In the genomic region with DNA sequence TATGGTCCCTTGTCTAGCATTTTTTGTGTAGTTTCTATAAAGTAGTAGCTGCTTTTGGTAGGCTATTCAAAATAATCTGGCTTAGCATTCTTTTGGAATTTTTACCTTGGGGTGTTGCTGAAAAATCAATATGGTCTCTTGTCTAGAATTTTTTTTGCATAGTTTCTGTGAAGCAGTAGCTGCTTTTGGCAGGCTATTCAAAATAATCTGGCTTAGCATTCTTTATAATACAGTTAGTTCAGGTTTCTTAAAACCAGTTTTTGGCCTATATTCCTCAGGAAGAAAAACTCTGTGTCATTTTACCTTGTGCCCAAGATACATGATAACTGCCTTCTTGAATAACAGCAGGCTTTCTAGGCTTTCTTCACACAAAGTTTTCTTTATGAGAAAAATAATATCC, we compare ENCODE assay signal across 34 cellular contexts.
DNase-seq lines count a peak whose midpoint lies in the region; ATAC-seq, FAIRE-seq and TF ChIP-seq lines count a peak whose summit lies in the region.
"Had no signal": no experiment of that assay in that cellular context is flagged by ENCODE, and none has a peak within 500 bp of the region (broad histone marks: within the 10 kb centered on the region; RNA-seq: fewer than 3 reads in every experiment).

No MANE protein-coding gene starts in this region.

- H3K9me3 Mint-ChIP-seq in progenitor cell of endocrine pancreas (ENCODE audit: low read depth), result peaks cover 15% of the 10 kb centered on the region

- H3K36me3 Mint-ChIP-seq in progenitor cell of endocrine pancreas (ENCODE audit: insufficient read depth), result peaks cover 6% of the 10 kb centered on the region
- H3K36me3 Mint-ChIP-seq: CD4-positive, alpha-beta memory T cell; T-cell had no signal

- ATAC-seq in foreskin keratinocyte, result no peak
- ATAC-seq in GM18498 (IDR thresholded peaks at IDR 0.05; ENCODE audit: unreplicated experiment), result no peak
- ATAC-seq: activated CD8-positive, alpha-beta T cell treated with anti-CD3 and anti-CD28 coated beads, Interleukin-2, amount 10 ng/mL, durations not matched to agents 7 days and 5 days; GM12878; natural killer cell; stimulated activated naive B cell treated with anti-CD40 and anti-IgM and Interleukin-4, amounts not matched to agents 10 μg/mL and 1 μg/mL and 100 μg/mL, for 72 hours; T-cell had no signal

- no peak for TF ChIP-seq CTCF in AG10803 (conservative IDR thresholded peaks at IDR 0.05; ENCODE audit: low read length)
- no peak for TF ChIP-seq CTCF in ascending aorta (IDR thresholded peaks at IDR 0.05)
- no peak for TF ChIP-seq CTCF in progenitor cell of endocrine pancreas (IDR thresholded peaks at IDR 0.05; ENCODE audit: unreplicated experiment)
- TF ChIP-seq CTCF in foreskin keratinocyte (conservative IDR thresholded peaks at IDR 0.05), result no peak

- H3K4me1 ChIP-seq in ascending aorta (peaks cover 0 to 20% of the 10 kb centered on the region in 2 donors), foreskin keratinocyte (peaks cover 14% of the 10 kb centered on the region), small intestine (ENCODE audit: control insufficient read depth in 2 of 2, insufficient read depth in 1 of 2, low read depth in 1 of 2, low read length in 1 of 2) (no peaks in the 10 kb centered on the region)
- H3K4me1 ChIP-seq: adrenal gland, upper lobe of right lung had no signal

- H3K36me3 ChIP-seq in ascending aorta, result no peaks in the 10 kb centered on the region
- H3K36me3 ChIP-seq in small intestine (ENCODE audit: control insufficient read depth in 2 of 2, insufficient read depth in 2 of 2, low read length in 2 of 2), result no peaks in the 10 kb centered on the region
- H3K36me3 ChIP-seq: adrenal gland, heart left ventricle, upper lobe of right lung, WERI-Rb-1 had no signal

- peaks cover 3 to 22% of the 10 kb centered on the region in 2 donors for H3K9me3 ChIP-seq in ascending aorta
- H3K9me3 ChIP-seq in small intestine (ENCODE audit: control insufficient read depth, low read depth), result peaks cover 1% of the 10 kb centered on the region
- H3K9me3 ChIP-seq: adrenal gland had no signal

- H3K4me3 ChIP-seq in AG10803 (ENCODE audit: low read length) (no peak overlapping the region), ascending aorta (no peak overlapping the region), small intestine (ENCODE audit: low read depth in 1 of 2, low read length in 2 of 2) (no peak overlapping the region)
- H3K4me3 ChIP-seq: adrenal gland, GM12878, heart left ventricle, upper lobe of right lung had no signal

- peaks cover 3% of the 10 kb centered on the region for H3K4me1 Mint-ChIP-seq in progenitor cell of endocrine pancreas (ENCODE audit: low read depth)
- H3K4me1 Mint-ChIP-seq: B cell; CD4-positive, alpha-beta memory T cell; natural killer cell; stimulated activated naive B cell treated with anti-CD40 and anti-IgM and Interleukin-4, amounts not matched to agents 10 μg/mL and 1 μg/mL and 100 μg/mL, for 72 hours; T-cell had no signal

- intact Hi-C loops in ascending aorta (cut with DNase I), result loop anchor here (2.0 to 5.0 kb wide), 2 partner anchors 74 to 1266 kb away; a partner anchor contains a TSS

- no peak overlapping the region for H3K4me3 Mint-ChIP-seq in progenitor cell of endocrine pancreas (ENCODE audit: low read depth)
- H3K4me3 Mint-ChIP-seq: activated CD8-positive, alpha-beta T cell treated with anti-CD3 and anti-CD28 coated beads, Interleukin-2, amount 10 ng/mL, durations not matched to agents 7 days and 5 days; activated naive CD4-positive, alpha-beta T cell treated with anti-CD3 and anti-CD28 coated beads for 36 hours; B cell; CD4-positive, alpha-beta memory T cell; natural killer cell; stimulated activated naive B cell treated with anti-CD40 and anti-IgM and Interleukin-4, amounts not matched to agents 10 μg/mL and 1 μg/mL and 100 μg/mL, for 72 hours; T-cell had no signal

- H3K27ac ChIP-seq in ascending aorta (peak overlapping the region; percentile 81 to 88), foreskin keratinocyte (no peak overlapping the region), small intestine (ENCODE audit: low read depth in 1 of 2, low read length in 1 of 2) (no peak overlapping the region)
- H3K27ac ChIP-seq: adrenal gland, heart left ventricle, HL-60, KMS-11, upper lobe of right lung, WERI-Rb-1 had no signal

- H3K27me3 Mint-ChIP-seq in progenitor cell of endocrine pancreas, result no peaks in the 10 kb centered on the region
- H3K27me3 Mint-ChIP-seq: B cell; CD4-positive, alpha-beta memory T cell; stimulated activated naive B cell treated with anti-CD40 and anti-IgM and Interleukin-4, amounts not matched to agents 10 μg/mL and 1 μg/mL and 100 μg/mL, for 72 hours; T-cell had no signal

- FAIRE-seq in small intestine (lab: Jason Lieb, UNC), result no peak
- FAIRE-seq: GM12878, kidney had no signal

- no peaks in the 10 kb centered on the region for H3K27me3 ChIP-seq in ascending aorta
- H3K27me3 ChIP-seq in foreskin keratinocyte, result no peaks in the 10 kb centered on the region
- H3K27me3 ChIP-seq in small intestine (ENCODE audit: control insufficient read depth in 2 of 2, insufficient read depth in 2 of 2, low read length in 2 of 2), result no peaks in the 10 kb centered on the region
- H3K27me3 ChIP-seq: adrenal gland, heart left ventricle, upper lobe of right lung had no signal

- DNase-seq in AG10803 (ENCODE audit: low read depth), result peak; percentile 17
- DNase-seq in ascending aorta (ENCODE audit: low spot score in 2 of 2), result no peak
- DNase-seq in fibroblast of peridontal ligament (ENCODE audit: extremely low read depth), result peak; percentile 42
- no peak for DNase-seq in progenitor cell of endocrine pancreas (ENCODE audit: low spot score, unreplicated experiment)
- no peak for DNase-seq in foreskin keratinocyte
- no peak for DNase-seq in NCI-H1417 (lab: John Stamatoyannopoulos, UW)
- DNase-seq in small intestine, result no peak
- DNase-seq: activated CD4-positive, alpha-beta T cell treated with anti-CD3 and anti-CD28 coated beads for 4 hours; activated CD8-positive, alpha-beta T cell treated with anti-CD3 and anti-CD28 coated beads, Interleukin-2, amount 10 ng/mL, durations not matched to agents 7 days and 5 days; activated naive CD4-positive, alpha-beta T cell treated with anti-CD3 and anti-CD28 coated beads for 36 hours; adrenal gland; CD4-positive, alpha-beta memory T cell; cortex of kidney; effector memory CD4-positive, alpha-beta T cell; erythroblast; foreskin melanocyte; heart left ventricle; kidney; midbrain; MM.1S; natural killer cell; NCI-H2029; NCI-H345; NCI-H774; nucleus accumbens; stimulated activated naive B cell treated with anti-CD40 and anti-IgM and Interleukin-4, amounts not matched to agents 10 μg/mL and 1 μg/mL and 100 μg/mL, for 72 hours; T-cell; upper lobe of right lung; WERI-Rb-1 had no signal

- H3K27ac Mint-ChIP-seq in progenitor cell of endocrine pancreas, result peak overlapping the region; percentile 71
- H3K27ac Mint-ChIP-seq: activated CD8-positive, alpha-beta T cell treated with anti-CD3 and anti-CD28 coated beads, Interleukin-2, amount 10 ng/mL, durations not matched to agents 7 days and 5 days; activated naive CD4-positive, alpha-beta T cell treated with anti-CD3 and anti-CD28 coated beads for 36 hours; B cell; CD4-positive, alpha-beta memory T cell; natural killer cell; stimulated activated naive B cell treated with anti-CD40 and anti-IgM and Interleukin-4, amounts not matched to agents 10 μg/mL and 1 μg/mL and 100 μg/mL, for 72 hours; T-cell had no signal

Comparison
In these comparisons a context has a peak if more than half of its experiments do, and no peak if none do; other contexts are left out.
1. DNase-seq: peak in AG10803 (single experiment) and fibroblast of peridontal ligament (single experiment); none in ascending aorta (0 of 2), progenitor cell of endocrine pancreas (single experiment), foreskin keratinocyte (0 of 2), NCI-H1417 (0 of 3) and small intestine (single experiment).
2. H3K27ac ChIP-seq: peak in ascending aorta (2 of 2); none in foreskin keratinocyte (single experiment) and small intestine (0 of 2).